ENCODE assay signal across 16 cellular contexts in the genomic region with DNA sequence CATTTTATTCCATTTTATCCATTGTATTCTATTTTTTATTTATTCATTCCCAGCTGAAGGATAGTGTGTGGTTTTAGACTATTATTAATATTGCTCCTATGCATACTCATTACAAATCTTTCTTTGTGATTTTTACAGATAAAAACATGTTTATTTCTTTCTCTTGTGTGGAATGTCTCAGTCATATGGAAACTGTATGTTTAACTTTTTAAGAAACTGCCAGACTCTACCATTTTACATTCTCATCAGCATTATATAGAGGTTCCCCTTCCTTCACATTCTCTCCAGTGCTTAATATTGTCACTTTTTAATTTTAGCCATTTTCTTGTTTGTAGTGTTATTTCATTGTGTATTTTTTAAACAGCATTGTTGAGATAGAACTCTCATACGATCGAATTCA. TPM values are rescaled to one million over a fixed set of nuclear protein-coding genes. Genes with fewer than 3 reads are reported as not detected.
DNase-seq lines count a peak whose midpoint lies in the region; ATAC-seq and TF ChIP-seq lines count a peak whose summit lies in the region.
"Had no signal": no experiment of that assay in that cellular context is flagged by ENCODE, and none has a peak within 500 bp of the region (broad histone marks: within the 10 kb centered on the region; RNA-seq: fewer than 3 reads in every experiment).

No MANE protein-coding gene starts in this region.

- peak overlapping the region; percentile 3 for H3K27ac Mint-ChIP-seq in activated CD4-positive, alpha-beta T cell treated with anti-CD3 and anti-CD28 coated beads, Interleukin-2, amount 10 ng/mL, durations not matched to agents 24 days and 14 days
- H3K27ac Mint-ChIP-seq in mesothelial cell of epicardium: peak overlapping the region; percentile 90

- TF ChIP-seq CTCF in dorsolateral prefrontal cortex (IDR thresholded peaks at IDR 0.05 in 54 of 56, conservative IDR thresholded peaks at IDR 0.05 in 2 of 56; ENCODE audit: low read depth in 1 of 56, partially characterized antibody in 56 of 56): no peak
- no peak for TF ChIP-seq CTCF in mesothelial cell of epicardium (IDR thresholded peaks at IDR 0.05; ENCODE audit: unreplicated experiment)

- H3K4me1 ChIP-seq in stomach smooth muscle (ENCODE audit: control insufficient read depth, insufficient read depth, low read length): peaks cover 7% of the 10 kb centered on the region

- H3K36me3 Mint-ChIP-seq in activated CD4-positive, alpha-beta T cell treated with anti-CD3 and anti-CD28 coated beads, Interleukin-2, amount 10 ng/mL, durations not matched to agents 24 days and 14 days (ENCODE audit: low read depth): peaks cover 7% of the 10 kb centered on the region
- H3K36me3 Mint-ChIP-seq in mesothelial cell of epicardium: peaks cover 13% of the 10 kb centered on the region

- H3K9me3 Mint-ChIP-seq in activated CD4-positive, alpha-beta T cell treated with anti-CD3 and anti-CD28 coated beads, Interleukin-2, amount 10 ng/mL, durations not matched to agents 24 days and 14 days: no peaks in the 10 kb centered on the region
- H3K9me3 Mint-ChIP-seq in mesothelial cell of epicardium: no peaks in the 10 kb centered on the region

- H3K27ac ChIP-seq in dorsolateral prefrontal cortex (peak overlapping the region in 48 of 59 donors; percentile 37 to 98 (median 91)), stomach smooth muscle (ENCODE audit: low read length) (no peak overlapping the region)
- H3K27ac ChIP-seq: 22Rv1, body of pancreas, thoracic aorta had no signal

- H3K27me3 ChIP-seq in dorsolateral prefrontal cortex (no peaks in the 10 kb centered on the region), stomach smooth muscle (ENCODE audit: control insufficient read depth in 1 of 2, insufficient read depth in 2 of 2, low read length in 2 of 2) (no peaks in the 10 kb centered on the region)
- H3K27me3 ChIP-seq: body of pancreas had no signal

- ATAC-seq in GM18519 (IDR thresholded peaks at IDR 0.05; ENCODE audit: low FRiP score, unreplicated experiment): no peak
- ATAC-seq: body of pancreas had no signal

- no peak overlapping the region for H3K9ac ChIP-seq in stomach smooth muscle (ENCODE audit: low read length in 2 of 2)

- no peaks in the 10 kb centered on the region for H3K36me3 ChIP-seq in stomach smooth muscle (ENCODE audit: control insufficient read depth in 2 of 2, insufficient read depth in 2 of 2, low read length in 2 of 2)
- H3K36me3 ChIP-seq: thoracic aorta had no signal

- no peaks in the 10 kb centered on the region for H3K27me3 Mint-ChIP-seq in activated CD4-positive, alpha-beta T cell treated with anti-CD3 and anti-CD28 coated beads, Interleukin-2, amount 10 ng/mL, durations not matched to agents 24 days and 14 days
- no peaks in the 10 kb centered on the region for H3K27me3 Mint-ChIP-seq in mesothelial cell of epicardium (ENCODE audit: low read depth)

- no peak overlapping the region for H3K4me3 Mint-ChIP-seq in activated CD4-positive, alpha-beta T cell treated with anti-CD3 and anti-CD28 coated beads, Interleukin-2, amount 10 ng/mL, durations not matched to agents 24 days and 14 days
- peak overlapping the region; percentile 24 for H3K4me3 Mint-ChIP-seq in mesothelial cell of epicardium

- peak overlapping the region; percentile 3 to 61 (median 42) for H3K4me3 ChIP-seq in dorsolateral prefrontal cortex
- peak overlapping the region; percentile 64 to 69 for H3K4me3 ChIP-seq in stomach smooth muscle (ENCODE audit: low read length in 2 of 2)
- H3K4me3 ChIP-seq: body of pancreas had no signal

- no peak for DNase-seq in activated CD4-positive, alpha-beta T cell treated with anti-CD3 and anti-CD28 coated beads, Interleukin-2, amount 10 ng/mL, durations not matched to agents 24 days and 14 days
- DNase-seq in activated CD4-positive, alpha-beta T cell treated with anti-CD3 and anti-CD28 coated beads for 1 hour: no peak
- no peak for DNase-seq in dorsolateral prefrontal cortex
- no peak for DNase-seq in mesothelial cell of epicardium (ENCODE audit: low spot score in 2 of 2, unreplicated experiment in 2 of 2)
- no peak for DNase-seq in NCI-H1417 (lab: John Stamatoyannopoulos, UW)
- DNase-seq in NCI-H345 (lab: John Stamatoyannopoulos, UW): no peak
- DNase-seq: activated CD4-positive, alpha-beta T cell treated with anti-CD3 and anti-CD28 coated beads, Interleukin-2, amount 50 U/mL, for 4 hours; body of pancreas; COR-L47; KBM-7; midbrain; NCI-H1694 treated with DMSO at 0.1 percent for 48 hours had no signal

- H3K9me3 ChIP-seq in stomach smooth muscle (ENCODE audit: control insufficient read depth in 2 of 2, low read length in 2 of 2): no peaks in the 10 kb centered on the region
- H3K9me3 ChIP-seq: body of pancreas, thoracic aorta had no signal

- H3K4me1 Mint-ChIP-seq in activated CD4-positive, alpha-beta T cell treated with anti-CD3 and anti-CD28 coated beads, Interleukin-2, amount 10 ng/mL, durations not matched to agents 24 days and 14 days: peaks cover 7% of the 10 kb centered on the region
- peaks cover 61% of the 10 kb centered on the region for H3K4me1 Mint-ChIP-seq in mesothelial cell of epicardium

- intact Hi-C loops in activated CD4-positive, alpha-beta T cell treated with anti-CD3 and anti-CD28 coated beads, Interleukin-2, amount 10 ng/mL, durations not matched to agents 24 days and 14 days (cut with micrococcal nuclease): no loop called here
- intact Hi-C loops in dorsolateral prefrontal cortex (cut with DNase I): no loop called here

RNA-seq across cellular contexts. Expression of a gene that starts 26.7 kb away (rescaled TPM):
- 5.2 and 5.3 TPM in 2 replicates for total RNA-seq in activated CD4-positive, alpha-beta T cell treated with anti-CD3 and anti-CD28 coated beads, Interleukin-2, amount 10 ng/mL, durations not matched to agents 24 days and 14 days
- total RNA-seq in dorsolateral prefrontal cortex (10 to 100 TPM; 33.2 to 92.8 (median 47.3) TPM), mesothelial cell of epicardium (36.5 to 43.0 TPM (median 39.7 TPM) in 3 replicates)
